Comparison of ENCODE assay signal across 16 cellular contexts in the genomic region with DNA sequence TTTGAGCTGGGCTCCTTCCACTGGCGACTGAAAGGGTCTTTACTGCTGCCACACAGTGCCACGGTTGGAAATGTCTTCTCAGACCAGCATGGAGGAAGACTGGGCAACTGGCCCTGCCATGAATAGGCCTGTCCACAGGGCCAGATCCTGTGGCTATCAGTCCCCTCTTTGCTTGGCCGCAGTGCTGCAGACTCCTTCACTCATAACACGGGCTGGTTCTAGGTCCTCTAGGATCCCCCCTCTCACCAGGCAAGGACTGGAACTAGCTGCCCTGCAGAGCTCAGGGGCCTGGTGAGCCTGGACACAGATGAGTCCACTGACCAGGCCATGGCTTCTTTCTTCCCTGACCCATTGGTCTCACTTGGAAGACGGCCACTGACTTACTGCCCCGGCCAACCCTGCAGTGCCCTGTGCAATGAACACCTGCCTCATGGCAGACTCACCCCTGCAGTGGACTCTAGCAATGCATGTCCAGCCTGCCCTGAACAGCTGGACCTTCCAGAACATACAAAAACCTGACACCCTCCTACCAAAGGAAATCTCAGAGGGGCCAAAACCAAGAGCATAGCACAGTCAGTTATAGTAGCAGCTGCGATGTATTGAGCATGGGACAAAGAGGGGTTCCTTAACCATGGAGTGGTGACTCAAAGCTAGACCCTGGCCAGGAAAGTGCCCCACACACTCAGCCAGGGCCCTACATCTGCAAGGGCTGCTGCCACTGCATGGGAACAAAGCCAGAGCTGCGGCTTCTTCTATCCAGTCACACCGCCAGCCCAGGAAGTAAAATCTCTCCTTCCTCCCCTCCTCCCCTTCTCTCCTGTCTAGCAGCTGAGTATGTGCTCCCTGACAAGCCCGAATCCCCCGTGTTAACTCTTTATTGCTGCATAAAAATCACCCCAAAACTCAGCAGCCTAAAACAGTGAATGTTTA.
A peak's percentile ranks its signal among the peaks of the same experiment; 100 is the strongest.
DNase-seq lines count a peak whose midpoint lies in the region; ATAC-seq, FAIRE-seq and TF ChIP-seq lines count a peak whose summit lies in the region.
"Had no signal": no experiment of that assay in that cellular context is flagged by ENCODE, and none has a peak within 500 bp of the region (broad histone marks: within the 10 kb centered on the region; RNA-seq: fewer than 3 reads in every experiment).

No MANE protein-coding gene starts in this region.

- RAD21 ChIA-PET in GM12878 (lab: Charles Lee; ENCODE audit: unreplicated experiment) = no interaction called here

- H3K27ac ChIP-seq in GM12878 (ENCODE audit: control insufficient read depth, insufficient read depth) (no peak overlapping the region), esophagus muscularis mucosa (replicated peaks in 1 of 4) (no peak overlapping the region)
- H3K27ac ChIP-seq: brain microvascular endothelial cell, sigmoid colon, testis had no signal

- no peak for TF ChIP-seq EP300 in GM12878 (IDR thresholded peaks at IDR 0.05; ENCODE audit: borderline replicate concordance in 1 of 2, control insufficient read depth in 1 of 2, low read depth in 2 of 2, low read length in 2 of 2)
- TF ChIP-seq EP300 in esophagus muscularis mucosa (IDR thresholded peaks at IDR 0.05) = no peak

- H3K4me1 ChIP-seq in GM12878 (ENCODE audit: control insufficient read depth, insufficient read depth, low read length) (no peaks in the 10 kb centered on the region), esophagus muscularis mucosa (peaks cover 0 to 8% (median 4%) of the 10 kb centered on the region in 4 donors)
- H3K4me1 ChIP-seq: testis had no signal

- SMC1A ChIA-PET in GM12878 (lab: Charles Lee; ENCODE audit: uncharacterized antibody, unreplicated experiment) = no interaction called here

- WGBS in GM12878 (ENCODE audit: insufficient coverage, insufficient replicate concordance, low lambda C conversion rate, missing lambda C conversion rate) = 32% methylated on average over 11 of the region's 11 CpGs
- WGBS in esophagus muscularis mucosa = 64% methylated on average over 11 of the region's 11 CpGs

- H3K9me3 Mint-ChIP-seq in CD14-positive monocyte = no peaks in the 10 kb centered on the region
- H3K9me3 Mint-ChIP-seq in HFFc6 = no peaks in the 10 kb centered on the region

- no peaks in the 10 kb centered on the region for H3K79me2 ChIP-seq in GM12878 (ENCODE audit: control insufficient read depth, insufficient read depth, low read length)

- H3K27me3 Mint-ChIP-seq in CD14-positive monocyte (ENCODE audit: low read depth in 3 of 3) (peaks cover 4% of the 10 kb centered on the region in 3 donors), HFFc6 (ENCODE audit: insufficient read depth) (peaks cover 22% of the 10 kb centered on the region)

- POLR2A ChIA-PET in GM12878 (lab: Charles Lee) = no interaction called here

- no peak overlapping the region for H2AFZ ChIP-seq in GM12878 (ENCODE audit: control insufficient read depth, low read depth, low read length)

- CTCF ChIA-PET in GM12878 (lab: Yijun Ruan, JAX) = no interaction called here

- TF ChIP-seq CTCF in CD14-positive monocyte (IDR thresholded peaks at IDR 0.05) = no peak
- no peak for TF ChIP-seq CTCF in HFFc6 (IDR thresholded peaks at IDR 0.05)
- TF ChIP-seq CTCF in GM12878 (IDR thresholded peaks at IDR 0.05 in 2 of 3, conservative IDR thresholded peaks at IDR 0.05 in 1 of 3; ENCODE audit: control insufficient read depth in 2 of 3, extremely low read depth in 1 of 3, insufficient read depth in 1 of 3, low read depth in 3 of 3, low read length in 3 of 3) = no peak
- no peak for TF ChIP-seq CTCF in esophagus muscularis mucosa (IDR thresholded peaks at IDR 0.05)
- TF ChIP-seq CTCF in D721Med (IDR thresholded peaks at IDR 0.05; ENCODE audit: insufficient read depth, missing control alignments) = no peak

- no peak overlapping the region for H3K4me2 ChIP-seq in GM12878 (ENCODE audit: control insufficient read depth, insufficient read depth)

- peak; percentile 27 for DNase-seq in CD14-positive monocyte (ENCODE audit: low spot score)
- no peak for DNase-seq in HFFc6
- DNase-seq in GM12878 (ENCODE audit: low read depth, low spot score) = no peak
- peak; percentile 93 for DNase-seq in myocyte (ENCODE audit: low read depth)
- no peak for DNase-seq in esophagus muscularis mucosa (ENCODE audit: extremely low spot score)
- no peak for DNase-seq in D721Med (ENCODE audit: insufficient read length, low spot score)
- DNase-seq in SW 1271 (lab: John Stamatoyannopoulos, UW) = no peak
- DNase-seq: brain microvascular endothelial cell, KG1, mucosa of descending colon, NCI-H2171, PC-3, sigmoid colon, T-helper 9 cell, testis had no signal

- H3K36me3 Mint-ChIP-seq in CD14-positive monocyte = no peaks in the 10 kb centered on the region
- H3K36me3 Mint-ChIP-seq in HFFc6 (ENCODE audit: low read depth) = no peaks in the 10 kb centered on the region

- H3K4me3 Mint-ChIP-seq in CD14-positive monocyte (peak overlapping the region in 1 of 2 donors; percentile 8), HFFc6 (peak overlapping the region; percentile 20; the same call in 1 of the 2 replicates)

- H3K4me1 Mint-ChIP-seq in CD14-positive monocyte (peaks cover 4% of the 10 kb centered on the region), HFFc6 (ENCODE audit: low read depth) (peaks cover 20% of the 10 kb centered on the region; the same call in 1 of the 2 replicates)

- intact Hi-C loops in CD14-positive monocyte (cut with micrococcal nuclease) (no loop called here), GM12878 (cut with micrococcal nuclease; ENCODE audit: unreplicated experiment) (no loop called here), esophagus muscularis mucosa (cut with DNase I) (no loop called here)

- TF ChIP-seq RAD21 in GM12878 (IDR thresholded peaks at IDR 0.05; ENCODE audit: insufficient read depth, low read depth, low read length) = no peak

- no peak overlapping the region for H3K9ac ChIP-seq in GM12878 (ENCODE audit: control insufficient read depth, insufficient read depth, low read length)

- H4K20me1 ChIP-seq in GM12878 (ENCODE audit: control insufficient read depth, insufficient read depth) = no peaks in the 10 kb centered on the region

- no TSS peak for BruUV-seq in GM12878 (replicated peaks; lab: Mats Ljungman, UMichigan)

- no peaks in the 10 kb centered on the region for H3K9me3 ChIP-seq in GM12878 (replicated peaks; ENCODE audit: control insufficient read depth, insufficient read depth, low read length)
- H3K9me3 ChIP-seq in esophagus muscularis mucosa = no peaks in the 10 kb centered on the region
- H3K9me3 ChIP-seq: mucosa of descending colon, sigmoid colon, testis had no signal

- H3K36me3 ChIP-seq in GM12878 (ENCODE audit: control insufficient read depth in 2 of 2, insufficient read depth in 2 of 2, low read length in 1 of 2) (no peaks in the 10 kb centered on the region), esophagus muscularis mucosa (no peaks in the 10 kb centered on the region)
- H3K36me3 ChIP-seq: brain microvascular endothelial cell, sigmoid colon had no signal

- ATAC-seq in GM12878 = peak; percentile 36
- ATAC-seq in HG03571 (IDR thresholded peaks at IDR 0.05; ENCODE audit: unreplicated experiment) = no peak
- ATAC-seq: mucosa of descending colon, PC-3 had no signal

- no peak for FAIRE-seq in GM12878 (lab: Jason Lieb, UNC)
- no peak for FAIRE-seq in D721Med (lab: Jason Lieb, UNC)

- H3K27ac Mint-ChIP-seq in CD14-positive monocyte (peak overlapping the region in 1 of 7 donors; percentile 81), HFFc6 (no peak overlapping the region)

- TF ChIP-seq POLR2A in GM12878 (IDR thresholded peaks at IDR 0.05; ENCODE audit: low read depth, low read length) (no peak), esophagus muscularis mucosa (IDR thresholded peaks at IDR 0.05; ENCODE audit: low read depth) (no peak)

- in situ Hi-C loops in GM12878 (cut with MboI) = no loop called here

- H3K27me3 ChIP-seq in GM12878 (replicated peaks in 1 of 2; ENCODE audit: control insufficient read depth in 2 of 2, insufficient read depth in 2 of 2, low read length in 1 of 2) (no peaks in the 10 kb centered on the region; a peak in 2 of 4 replicates), esophagus muscularis mucosa (peaks cover 0 to 16% (median 1%) of the 10 kb centered on the region in 4 donors)
- H3K27me3 ChIP-seq: brain microvascular endothelial cell, testis had no signal

- H3K4me3 ChIP-seq in GM12878 = no peak overlapping the region
- no peak overlapping the region for H3K4me3 ChIP-seq in esophagus muscularis mucosa
- H3K4me3 ChIP-seq: mucosa of descending colon, sigmoid colon, testis had no signal

TF ChIP-seq in GM12878, 131 proteins besides CTCF, POLR2A, EP300 and RAD21:
- TF ChIP-seq SMAD5 (IDR thresholded peaks at IDR 0.05; ENCODE audit: low read depth) (no peak), TCF7 (IDR thresholded peaks at IDR 0.05; ENCODE audit: borderline replicate concordance) (no peak), KAT2A (conservative IDR thresholded peaks at IDR 0.05; ENCODE audit: control insufficient read depth, low read depth, low read length) (no peak), RAD51 (IDR thresholded peaks at IDR 0.05) (no peak), ZNF622 (IDR thresholded peaks at IDR 0.05) (no peak), MTA3 (IDR thresholded peaks at IDR 0.05; ENCODE audit: borderline replicate concordance, low read length) (no peak), PAX8 (IDR thresholded peaks at IDR 0.05) (no peak), GABPA (IDR thresholded peaks at IDR 0.05; ENCODE audit: low read depth) (no peak), PAX5 (IDR thresholded peaks at IDR 0.05; ENCODE audit: borderline replicate concordance, low read depth, low read length) (no peak), EZH2 (IDR thresholded peaks at IDR 0.05; ENCODE audit: borderline replicate concordance, control insufficient read depth, low read depth, low read length) (no peak), FOXK2 (IDR thresholded peaks at IDR 0.05) (no peak), PML (IDR thresholded peaks at IDR 0.05; ENCODE audit: low read length) (no peak), STAT1 (conservative IDR thresholded peaks at IDR 0.05) (no peak), ZSCAN29 (IDR thresholded peaks at IDR 0.05) (no peak), STAT3 (IDR thresholded peaks at IDR 0.05; ENCODE audit: low read depth, low read length) (no peak), ZNF274 (IDR thresholded peaks at IDR 0.05; ENCODE audit: insufficient read depth, insufficient read length) (no peak)

Comparison
In these comparisons a context has a peak if more than half of its experiments do, and no peak if none do; other contexts are left out.
1. DNase-seq: peak in CD14-positive monocyte (single experiment) and myocyte (single experiment); none in HFFc6 (single experiment), GM12878 (single experiment), esophagus muscularis mucosa (single experiment), D721Med (single experiment) and SW 1271 (0 of 2).